Comparison of ENCODE assay signal across 8 cellular contexts in the genomic region with DNA sequence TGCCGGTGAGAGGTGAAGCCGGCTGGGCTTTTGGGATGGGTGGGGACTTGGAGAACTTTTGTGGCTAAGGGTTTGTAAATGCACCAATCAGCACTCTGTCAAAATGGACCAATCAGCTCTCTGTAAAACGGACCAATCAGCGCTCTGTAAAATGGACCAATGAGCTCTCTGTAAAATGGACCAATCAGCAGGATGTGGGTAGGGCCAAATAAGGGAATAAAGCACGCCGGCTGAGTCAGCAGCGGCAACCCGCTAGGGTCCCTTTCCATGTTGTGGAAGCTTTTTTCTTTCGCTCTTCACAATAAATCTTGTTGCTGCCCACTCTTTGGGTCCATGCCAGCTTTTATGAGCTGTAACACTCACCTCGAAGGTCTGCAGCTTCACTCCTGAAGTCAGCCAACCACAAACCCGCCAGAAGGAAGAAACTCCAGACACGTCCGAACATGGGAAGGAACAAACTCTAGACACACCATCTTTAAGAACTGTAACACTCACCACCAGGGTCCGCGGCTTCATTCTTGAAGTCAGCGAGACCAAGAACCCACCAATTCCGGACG. TPM values are rescaled to one million over a fixed set of nuclear protein-coding genes. Genes with fewer than 3 reads are reported as not detected.
DNase-seq lines count a peak whose midpoint lies in the region; TF ChIP-seq lines count a peak whose summit lies in the region.
"Not testable (repeated sequence)": the region's sequence is repeated elsewhere in the genome, so short reads cannot be mapped to it uniquely, and the experiment has no call there.

No MANE protein-coding gene starts in this region.

- intact Hi-C loops in MCF 10A (cut with micrococcal nuclease), result not testable (repeated sequence)
- intact Hi-C loops in testis (cut with DNase I; ENCODE audit: low total_unique reads), result loop anchor here (10.0 kb wide), 1 partner anchor 154 kb away; no protein-coding TSS in a partner anchor

- POLR2A ChIA-PET in MCF 10A (lab: Yijun Ruan, JAX), result interaction anchor here (0.6 kb wide), 1 partner anchor 353 kb away, joined by 3 read pairs; no protein-coding TSS in a partner anchor

- not testable (repeated sequence) for H3K36me3 Mint-ChIP-seq in MCF 10A (ENCODE audit: insufficient read depth, unreplicated experiment); neural crest cell (ENCODE audit: low read depth)

- not testable (repeated sequence) for H3K4me1 Mint-ChIP-seq in MCF 10A (ENCODE audit: insufficient read depth, unreplicated experiment); neural crest cell

- not testable (repeated sequence) for TF ChIP-seq CTCF in MCF 10A (IDR thresholded peaks at IDR 0.05; ENCODE audit: unreplicated experiment); epithelial cell of esophagus (IDR thresholded peaks at IDR 0.05; ENCODE audit: insufficient read depth, low read depth, low read length, missing control alignments); neural crest cell (conservative IDR thresholded peaks at IDR 0.05); testis (IDR thresholded peaks at IDR 0.05)

- not testable (repeated sequence) for H3K4me3 Mint-ChIP-seq in MCF 10A (ENCODE audit: unreplicated experiment); neural crest cell

- not testable (repeated sequence) for H3K27me3 Mint-ChIP-seq in MCF 10A (ENCODE audit: insufficient read depth, unreplicated experiment); neural crest cell (ENCODE audit: low read depth)

- H3K4me3 ChIP-seq in epithelial cell of esophagus (ENCODE audit: low read length), result not testable (repeated sequence)
- peak overlapping the region; percentile 29 for H3K4me3 ChIP-seq in testis

- H3K9me3 Mint-ChIP-seq in MCF 10A (ENCODE audit: unreplicated experiment) (peaks cover 12% of the 10 kb centered on the region), neural crest cell (peaks cover 18% of the 10 kb centered on the region)

- H3K9me3 ChIP-seq in testis, result not testable (repeated sequence)

- not testable (repeated sequence) for H3K27ac ChIP-seq in testis

- H3K27me3 ChIP-seq in testis, result not testable (repeated sequence)

- DNase-seq in Daoy (ENCODE audit: low read depth), result peak; percentile 11
- DNase-seq in M059J (ENCODE audit: low read depth), result peak; percentile 37
- DNase-seq in amniotic epithelial cell (ENCODE audit: low read depth), result peak; percentile 14
- DNase-seq in MCF 10A (ENCODE audit: unreplicated experiment), result peak; percentile 8
- peak; percentile 27 for DNase-seq in epithelial cell of esophagus (ENCODE audit: low read depth)
- DNase-seq in kidney tubule cell (ENCODE audit: low spot score), result peak; percentile 75
- DNase-seq in neural crest cell (ENCODE audit: low read depth, low spot score), result not testable (repeated sequence)
- DNase-seq in testis, result peak; percentile 79

- H3K4me1 ChIP-seq in testis, result not testable (repeated sequence)

- CTCF ChIA-PET in MCF 10A (lab: Yijun Ruan, JAX), result interaction anchor here (0.6 to 1.6 kb wide), 6 partner anchors 9 to 512 kb away, joined by 3 to 5 read pairs (median 3); no protein-coding TSS in a partner anchor

- WGBS in testis, 2 donors, result 52 to 64% methylated on average over 16 to 18 of the region's 18 CpGs

- BruUV-seq in MCF 10A (replicated peaks; lab: Mats Ljungman, UMichigan), result not testable (repeated sequence)

- not testable (repeated sequence) for TF ChIP-seq POLR2A in testis (IDR thresholded peaks at IDR 0.05)

- H3K27ac Mint-ChIP-seq in MCF 10A (ENCODE audit: low read depth, unreplicated experiment), result not testable (repeated sequence)
- H3K27ac Mint-ChIP-seq in neural crest cell (ENCODE audit: unreplicated experiment), result peak overlapping the region; percentile 43

- H3K36me3 ChIP-seq in testis (ENCODE audit: low read depth, missing control alignments), result not testable (repeated sequence)

RNA-seq across cellular contexts. Expression of gene HERC6, which starts 17.4 kb away (rescaled TPM):
- total RNA-seq in Daoy (2014; rRNA removed; shearing (Covaris generic)), result 3.4 and 5.8 TPM in 2 replicates
- total RNA-seq in M059J (2014; rRNA removed; shearing (Covaris generic)), result 81.3 and 98.6 TPM in 2 replicates
- total RNA-seq in MCF 10A (2022), result 1.7 and 2.4 TPM in 2 replicates
- total RNA-seq in neural crest cell, result 0.59 and 0.93 TPM in 2 replicates
- 10 to 100 TPM; 16.6 to 18.8 TPM for total RNA-seq in testis
- polyA plus RNA-seq in testis (ENCODE audit: insufficient read depth, low read depth, low replicate concordance), result 8.8 TPM
